22 cellular contexts compared by ENCODE assay signal in genomic region chr14:36288496-36288895, GRCh38. TPM values are rescaled to one million over a fixed set of nuclear protein-coding genes. Genes with fewer than 3 reads are reported as not detected.
A peak's percentile ranks its signal among the peaks of the same experiment; 100 is the strongest.
DNase-seq lines count a peak whose midpoint lies in the region; ATAC-seq, FAIRE-seq and TF ChIP-seq lines count a peak whose summit lies in the region.
"Had no signal": no experiment of that assay in that cellular context is flagged by ENCODE, and none has a peak within 500 bp of the region (broad histone marks: within the 10 kb centered on the region; RNA-seq: fewer than 3 reads in every experiment).

No MANE protein-coding gene starts in this region.

- H3K36me3 Mint-ChIP-seq in neural progenitor cell (no peaks in the 10 kb centered on the region), T-cell (no peaks in the 10 kb centered on the region)
- H3K36me3 Mint-ChIP-seq: CD4-positive, alpha-beta memory T cell had no signal

- H3K9ac ChIP-seq in HepG2 (ENCODE audit: insufficient read depth, low read depth, low read length) (no peak overlapping the region), H1 (replicated peaks in 1 of 4; ENCODE audit: extremely low read depth in 1 of 4, low read depth in 3 of 4, low read length in 3 of 4) (no peak overlapping the region), neural progenitor cell (no peak overlapping the region)
- H3K9ac ChIP-seq: GM23248 had no signal

- no peak for TF ChIP-seq CTCF in HepG2 (CRISPR knock-in tag; IDR thresholded peaks at IDR 0.05)
- TF ChIP-seq CTCF in right lobe of liver (IDR thresholded peaks at IDR 0.05): no peak
- TF ChIP-seq CTCF in H1 (IDR thresholded peaks at IDR 0.05; ENCODE audit: control extremely low read depth in 1 of 3, insufficient read depth in 1 of 3, low read depth in 1 of 3, low read length in 3 of 3): no peak
- TF ChIP-seq CTCF in neural progenitor cell (IDR thresholded peaks at IDR 0.05): no peak

- TF ChIP-seq EP300 in HepG2 (IDR thresholded peaks at IDR 0.05; ENCODE audit: low read depth in 2 of 2, low read length in 2 of 2) (no peak), HepG2 (CRISPR knock-in tag; IDR thresholded peaks at IDR 0.05; ENCODE audit: borderline replicate concordance) (no peak), H1 (IDR thresholded peaks at IDR 0.05; ENCODE audit: borderline replicate concordance in 1 of 2, low read depth in 2 of 2, low read length in 2 of 2) (no peak)

- ATAC-seq in HepG2: no peak
- no peak for ATAC-seq in right lobe of liver
- ATAC-seq in HG03521 (IDR thresholded peaks at IDR 0.05; ENCODE audit: unreplicated experiment): no peak
- ATAC-seq in T-cell (replicated peaks in 1 of 4): no peak
- ATAC-seq: A549, HCT116 had no signal

- H2BK15ac ChIP-seq in H1 (ENCODE audit: low read length): no peak overlapping the region

- H3K27me3 Mint-ChIP-seq in neural progenitor cell (ENCODE audit: insufficient read depth, low read depth): no peaks in the 10 kb centered on the region
- peaks cover 10 to 21% of the 10 kb centered on the region in 2 donors for H3K27me3 Mint-ChIP-seq in T-cell

- TF ChIP-seq POLR2A in HepG2 (IDR thresholded peaks at IDR 0.05; ENCODE audit: insufficient read depth in 1 of 2, low read depth in 2 of 2, low read length in 2 of 2): no peak
- no peak for TF ChIP-seq POLR2A in right lobe of liver (IDR thresholded peaks at IDR 0.05)
- TF ChIP-seq POLR2A in H1 (IDR thresholded peaks at IDR 0.05; ENCODE audit: control extremely low read depth in 1 of 2, low read depth in 2 of 2, low read length in 2 of 2): no peak

- H4K5ac ChIP-seq in H1 (ENCODE audit: insufficient read length, low read depth, low read length): no peak overlapping the region

- no peak overlapping the region for H3K27ac Mint-ChIP-seq in neural progenitor cell
- no peak overlapping the region for H3K27ac Mint-ChIP-seq in T-cell
- H3K27ac Mint-ChIP-seq: CD4-positive, alpha-beta memory T cell had no signal

- FAIRE-seq in HepG2 (lab: Jason Lieb, UNC) (no peak), H1 (lab: Jason Lieb, UNC) (no peak)
- FAIRE-seq: A549, D721Med, G401.6, GM12892, GM19239 had no signal

- no peaks in the 10 kb centered on the region for H3K79me1 ChIP-seq in H1 (ENCODE audit: low read depth, low read length)

- H3K23ac ChIP-seq in H1 (ENCODE audit: insufficient read length): no peak overlapping the region

- DNase-seq in HepG2 (ENCODE audit: low spot score) (no peak), right lobe of liver (no peak), H1 (ENCODE audit: low read depth in 1 of 2, low spot score in 2 of 2) (no peak), neural progenitor cell (ENCODE audit: low spot score) (no peak), T-cell (no peak), AG08395 (ENCODE audit: low spot score) (no peak)
- DNase-seq: 8988T; ACHN; C1 segment of cervical spinal cord; CD4-positive, alpha-beta memory T cell; COR-L47; DMS 273 treated with DMSO at 0.1 percent for 48 hours; DND-41; GM23248; H9 had no signal

- H3K4me3 Mint-ChIP-seq in neural progenitor cell (no peak overlapping the region), T-cell (no peak overlapping the region)
- H3K4me3 Mint-ChIP-seq: CD4-positive, alpha-beta memory T cell; H9 had no signal

- H3K18ac ChIP-seq in H1 (ENCODE audit: extremely low read depth, low read length): no peak overlapping the region

- H2BK12ac ChIP-seq in H1 (ENCODE audit: low read depth, low read length): no peak overlapping the region

- H2AK5ac ChIP-seq in H1 (ENCODE audit: low read depth, low read length): no peak overlapping the region

- TF ChIP-seq RAD21 in HepG2 (CRISPR knock-in tag; IDR thresholded peaks at IDR 0.05): no peak
- no peak for TF ChIP-seq RAD21 in H1 (IDR thresholded peaks at IDR 0.05 in 1 of 2, conservative IDR thresholded peaks at IDR 0.05 in 1 of 2; ENCODE audit: low read depth in 2 of 2, low read length in 2 of 2)

- no peak overlapping the region for H2BK120ac ChIP-seq in H1 (replicated peaks; ENCODE audit: low read depth, low read length)

- no peaks in the 10 kb centered on the region for H3K9me3 Mint-ChIP-seq in neural progenitor cell
- H3K9me3 Mint-ChIP-seq in T-cell: no peaks in the 10 kb centered on the region
- H3K9me3 Mint-ChIP-seq: CD4-positive, alpha-beta memory T cell; H9 had no signal

- H2BK20ac ChIP-seq in H1 (ENCODE audit: low read length): no peak overlapping the region

- H3K9me3 ChIP-seq in HepG2 (ENCODE audit: low read length) (no peaks in the 10 kb centered on the region), right lobe of liver (no peaks in the 10 kb centered on the region), H1 (ENCODE audit: insufficient read depth in 2 of 2, low read depth in 1 of 2, low read length in 1 of 2) (no peaks in the 10 kb centered on the region), neural progenitor cell (ENCODE audit: low read depth) (no peaks in the 10 kb centered on the region)
- H3K9me3 ChIP-seq: A549 had no signal

- H3K27ac ChIP-seq in HepG2 (ENCODE audit: extremely low read length, insufficient read depth, low read length) (no peak overlapping the region), right lobe of liver (no peak overlapping the region), H1 (ENCODE audit: low read depth, low read length) (no peak overlapping the region), neural progenitor cell (peak overlapping the region; percentile 18)
- H3K27ac ChIP-seq: A549, GM23248 had no signal

- no peaks in the 10 kb centered on the region for H3K27me3 ChIP-seq in HepG2 (ENCODE audit: control insufficient read depth in 1 of 2, insufficient read depth in 2 of 2, low read length in 2 of 2)
- H3K27me3 ChIP-seq in right lobe of liver: no peaks in the 10 kb centered on the region
- no peaks in the 10 kb centered on the region; a peak in 1 of 7 replicates for H3K27me3 ChIP-seq in H1 (replicated peaks in 1 of 4; ENCODE audit: control insufficient read depth in 3 of 4, extremely low read depth in 1 of 4, insufficient read depth in 3 of 4, low read length in 3 of 4)
- H3K27me3 ChIP-seq in neural progenitor cell: no peaks in the 10 kb centered on the region

- no peak overlapping the region for H3K4me3 ChIP-seq in HepG2 (replicated peaks in 1 of 3; ENCODE audit: insufficient read depth in 1 of 3, low read depth in 2 of 3, low read length in 3 of 3)
- no peak overlapping the region for H3K4me3 ChIP-seq in right lobe of liver
- no peak overlapping the region for H3K4me3 ChIP-seq in H1 (ENCODE audit: extremely low read depth in 1 of 4, insufficient read depth in 2 of 4, low read depth in 3 of 4, low read length in 4 of 4)
- no peak overlapping the region for H3K4me3 ChIP-seq in neural progenitor cell
- H3K4me3 ChIP-seq: A549, GM23248 had no signal

- no peak overlapping the region for H2AFZ ChIP-seq in HepG2 (ENCODE audit: low read length)
- H2AFZ ChIP-seq in H1 (ENCODE audit: low read length): peak overlapping the region; percentile 28; the same call in 1 of the 2 replicates
- peak overlapping the region; percentile 27 for H2AFZ ChIP-seq in neural progenitor cell (replicated peaks)
- H2AFZ ChIP-seq: GM23248 had no signal

- WGBS in HepG2 (ENCODE audit: low lambda C conversion rate): 12% methylated on average over 3 of the region's 3 CpGs
- 22% methylated on average over 2 of the region's 3 CpGs for WGBS in right lobe of liver (ENCODE audit: insufficient coverage, low coverage, low lambda C conversion rate, missing lambda C conversion rate)
- WGBS in H1 (ENCODE audit: extremely low coverage in 1 of 2, insufficient coverage in 1 of 2, insufficient read length in 1 of 2, insufficient replicate concordance in 2 of 2, low coverage in 1 of 2, low lambda C conversion rate in 2 of 2, missing lambda C conversion rate in 1 of 2), 2 experiments: 64% methylated on average over 3 of the region's 3 CpGs; no CpG with 5 or more reads in 1 of the 2 experiments

- H3K4me1 Mint-ChIP-seq in neural progenitor cell (peaks cover 36% of the 10 kb centered on the region), T-cell (no peaks in the 10 kb centered on the region)

- H3K4me2 ChIP-seq in HepG2 (ENCODE audit: low read depth, low read length) (no peak overlapping the region), H1 (ENCODE audit: insufficient read depth in 1 of 2, low read depth in 2 of 2, low read length in 2 of 2) (no peak overlapping the region), neural progenitor cell (peak overlapping the region; percentile 9)
- H3K4me2 ChIP-seq: A549 had no signal

- no peak overlapping the region for H3K56ac ChIP-seq in H1 (replicated peaks; ENCODE audit: insufficient read length, low read depth, low read length)

- H4K20me1 ChIP-seq in HepG2 (ENCODE audit: insufficient read depth, low read length): no peaks in the 10 kb centered on the region
- H4K20me1 ChIP-seq in H1 (replicated peaks in 1 of 2; ENCODE audit: control insufficient read depth in 1 of 2, insufficient read depth in 2 of 2, low read length in 2 of 2): no peaks in the 10 kb centered on the region
- H4K20me1 ChIP-seq in neural progenitor cell (ENCODE audit: low read depth): no peaks in the 10 kb centered on the region

- CTCF ChIA-PET in HepG2 (lab: Yijun Ruan, JAX; ENCODE audit: low intra/inter-chr PET ratio, low total read pairs): no interaction called here
- CTCF ChIA-PET in H1 (lab: Charles Lee; ENCODE audit: partially characterized antibody): interaction anchor here (0.6 to 1.2 kb wide), 3 partner anchors 15 to 176 kb away, joined by 3 read pairs; no protein-coding TSS in a partner anchor
- CTCF ChIA-PET in T-cell (lab: Charles Lee): no interaction called here

- H3K79me2 ChIP-seq in HepG2 (ENCODE audit: insufficient read depth, low read length) (no peaks in the 10 kb centered on the region), H1 (ENCODE audit: control insufficient read depth in 1 of 2, insufficient read depth in 2 of 2, low read length in 2 of 2) (no peaks in the 10 kb centered on the region), neural progenitor cell (ENCODE audit: low read depth) (no peaks in the 10 kb centered on the region)

- intact Hi-C loops in HepG2 (cut with micrococcal nuclease; ENCODE audit: unreplicated experiment): no loop called here
- intact Hi-C loops in right lobe of liver (cut with DNase I): no loop called here

- no peak overlapping the region for H3K14ac ChIP-seq in H1 (ENCODE audit: insufficient read length)

- peaks cover 13% of the 10 kb centered on the region for H3F3A ChIP-seq in neural progenitor cell (ENCODE audit: low read depth)

- no peak overlapping the region for H3K4ac ChIP-seq in H1 (replicated peaks; ENCODE audit: insufficient read length, low read depth, low read length)

- H3K4me1 ChIP-seq in HepG2 (ENCODE audit: insufficient read depth, low read length) (no peaks in the 10 kb centered on the region), right lobe of liver (no peaks in the 10 kb centered on the region), H1 (replicated peaks in 1 of 4; ENCODE audit: control insufficient read depth in 3 of 4, insufficient read depth in 4 of 4, low read length in 3 of 4) (peaks cover 0 to 5% (median 0%) of the 10 kb centered on the region in 4 experiments; a peak in 1 of 7 replicates), neural progenitor cell (peaks cover 23% of the 10 kb centered on the region)
- H3K4me1 ChIP-seq: A549 had no signal

- H4K8ac ChIP-seq in H1 (ENCODE audit: extremely low read depth, insufficient read depth, low read length): no peak overlapping the region

- POLR2A ChIA-PET in HepG2 (lab: Yijun Ruan, JAX) (no interaction called here), H1 (lab: Charles Lee; ENCODE audit: partially characterized antibody) (no interaction called here), T-cell (lab: Charles Lee) (no interaction called here)

- H3K23me2 ChIP-seq in H1 (ENCODE audit: low read depth, low read length): no peaks in the 10 kb centered on the region

- in situ Hi-C loops in HepG2 (cut with HindIII; ENCODE audit: extremely low pct_ligation_motif_present, low pct_unique_long_range_greater_than_20kb): no loop called here

- H3K36me3 ChIP-seq in HepG2 (replicated peaks in 1 of 2; ENCODE audit: control insufficient read depth in 1 of 2, insufficient read depth in 2 of 2, low read length in 2 of 2) (no peaks in the 10 kb centered on the region), right lobe of liver (no peaks in the 10 kb centered on the region), H1 (ENCODE audit: control insufficient read depth in 2 of 4, insufficient read depth in 4 of 4, low read length in 3 of 4) (no peaks in the 10 kb centered on the region), neural progenitor cell (no peaks in the 10 kb centered on the region)

- H2BK5ac ChIP-seq in H1 (ENCODE audit: low read depth, low read length): no peak overlapping the region

- no TSS peak for BruUV-seq in HepG2 (replicated peaks; lab: Mats Ljungman, UMichigan)

- no peak overlapping the region for H4K91ac ChIP-seq in H1 (replicated peaks; ENCODE audit: insufficient read length, low read length)

RNA-seq across cellular contexts. Expression of gene MBIP, which starts 31.9 kb away (rescaled TPM):
- total RNA-seq in HepG2 (2016; rRNA removed; fragmentation: Illumina TruSeq; extraction: Trizol) (48.6 and 57.3 TPM in 2 replicates), right lobe of liver (10 to 100 TPM in 4 of 6 experiments, 1 to 10 TPM in 2; 8.2 to 13.4 (median 10.3) TPM), neural progenitor cell (ENCODE audit: low replicate concordance) (33.2 and 49.7 TPM in 2 replicates), T-cell (10 to 100 TPM; 15.4 to 42.9 (median 17.8) TPM)
- 19.5 and 21.3 TPM in 2 replicates for total RNA-seq in HepG2 (2016; cell fraction: cytosol; rRNA removed; fragmentation: Illumina TruSeq; extraction: Trizol; ENCODE audit: low read depth)
- total RNA-seq in HepG2 (2016; cell fraction: insoluble cytoplasmic fraction; rRNA removed; fragmentation: Illumina TruSeq; extraction: Trizol): 49.5 and 61.7 TPM in 2 replicates
- total RNA-seq in HepG2 (2016; cell fraction: membrane; rRNA removed; fragmentation: Illumina TruSeq; extraction: Trizol): 30.4 and 34.4 TPM in 2 replicates
- total RNA-seq in HepG2 (2016; cell fraction: nucleus; rRNA removed; fragmentation: Illumina TruSeq; extraction: Trizol): 106 and 109 TPM in 2 replicates
- polyA plus RNA-seq in HepG2 (2011; rRNA removed) (39.3 and 48.1 TPM in 2 replicates), H1 (2011; rRNA removed) (9.4 and 15.0 TPM in 2 replicates)
- polyA plus RNA-seq in HepG2 (2011; cell fraction: cytosol; rRNA removed): 18.8 and 25.7 TPM in 2 replicates
- 40.5 and 42.5 TPM in 2 replicates for polyA plus RNA-seq in HepG2 (2011; cell fraction: nucleus; rRNA removed)
- 36.2 and 44.2 TPM in 2 replicates for polyA plus RNA-seq in HepG2 (2012)
- 9.9 and 10.0 TPM in 2 replicates for polyA plus RNA-seq in HepG2 (2016; cell fraction: cytosol; fragmentation: Illumina TruSeq; extraction: Trizol; ENCODE audit: low read depth)
- 91.0 and 102 TPM in 2 replicates for polyA plus RNA-seq in HepG2 (2016; cell fraction: insoluble cytoplasmic fraction; fragmentation: Illumina TruSeq; extraction: Trizol; ENCODE audit: low read depth)
- polyA plus RNA-seq in HepG2 (2016; cell fraction: membrane; fragmentation: Illumina TruSeq; extraction: Trizol; ENCODE audit: low read depth): 17.2 and 18.0 TPM in 2 replicates
- 100 and 101 TPM in 2 replicates for polyA plus RNA-seq in HepG2 (2016; cell fraction: nucleus; fragmentation: Illumina TruSeq; extraction: Trizol; ENCODE audit: insufficient read depth, low read depth)
- 13.3 and 28.8 TPM in 2 replicates for polyA minus RNA-seq in HepG2 (2011; rRNA and poly(A)+ RNA removed; ENCODE audit: low replicate concordance)
- 28.0 and 30.0 TPM in 2 replicates for polyA minus RNA-seq in HepG2 (2011; cell fraction: cytosol; rRNA and poly(A)+ RNA removed)
- polyA minus RNA-seq in HepG2 (2011; cell fraction: nucleus; rRNA and poly(A)+ RNA removed): 191 and 205 TPM in 2 replicates
- total RNA-seq in H1 (2021; fragmentation: NEBNext Ultra II Directional; extraction: Animal tissue kit (Norgen Biotek cat#: 25700)): 24.4 and 27.4 TPM in 2 replicates
- polyA plus RNA-seq in H1 (2011; cell fraction: cytosol; rRNA removed): 19.7 TPM
- polyA plus RNA-seq in H1 (2011; cell fraction: nucleus; rRNA removed): 10.6 TPM
- polyA plus RNA-seq in H1 (2012, experiment 1 of 2): 14.3 to 21.4 TPM (median 14.7 TPM) in 4 replicates
- 5.7 TPM for polyA plus RNA-seq in H1 (2012, experiment 2 of 2)
- polyA plus RNA-seq in H1 (2013, experiment 1 of 2): 24.4 TPM
- polyA plus RNA-seq in H1 (2013, experiment 2 of 2): 23.0 TPM
- 14.7 and 15.9 TPM in 2 replicates for polyA minus RNA-seq in H1 (2011; rRNA and poly(A)+ RNA removed)
- polyA minus RNA-seq in H1 (2011; cell fraction: cytosol; rRNA and poly(A)+ RNA removed): 12.6 TPM
- 31.9 TPM for polyA minus RNA-seq in H1 (2011; cell fraction: nucleus; rRNA and poly(A)+ RNA removed)
